ENCODE assay signal across 2 cellular contexts in genomic region chr2:15363142-15363541, GRCh38.
TF ChIP-seq lines count a peak whose summit lies in the region.

No MANE protein-coding gene starts in this region.

TF ChIP-seq in IMR-90, 13 proteins besides CTCF, POLR2A, EP300 and RAD21:
- no peak for TF ChIP-seq FOS (IDR thresholded peaks at IDR 0.05; ENCODE audit: low read depth, low read length)
- no peak for TF ChIP-seq CEBPB (IDR thresholded peaks at IDR 0.05; ENCODE audit: low read depth, low read length)
- TF ChIP-seq CHD1 (IDR thresholded peaks at IDR 0.05; ENCODE audit: low read depth, low read length), result no peak
- TF ChIP-seq BHLHE40 (IDR thresholded peaks at IDR 0.05; ENCODE audit: low read depth, low read length), result no peak
- TF ChIP-seq RFX5 (IDR thresholded peaks at IDR 0.05; ENCODE audit: low read depth, low read length), result no peak

TF ChIP-seq in HepG2, 621 proteins besides CTCF, POLR2A, EP300 and RAD21:
- no peak for TF ChIP-seq HOXA5 (CRISPR knock-in tag; IDR thresholded peaks at IDR 0.05)
- TF ChIP-seq CREM (IDR thresholded peaks at IDR 0.05), result no peak
- no peak for TF ChIP-seq CREM (CRISPR knock-in tag; IDR thresholded peaks at IDR 0.05)
- TF ChIP-seq TARDBP (CRISPR knock-in tag; IDR thresholded peaks at IDR 0.05), result no peak
- TF ChIP-seq CHD4 (IDR thresholded peaks at IDR 0.05; ENCODE audit: borderline replicate concordance, low read length), result no peak
- TF ChIP-seq REL (CRISPR knock-in tag; conservative IDR thresholded peaks at IDR 0.05), result no peak
- no peak for TF ChIP-seq ZBTB38 (CRISPR knock-in tag; IDR thresholded peaks at IDR 0.05)
- TF ChIP-seq MED8 (CRISPR knock-in tag; IDR thresholded peaks at IDR 0.05; ENCODE audit: insufficient replicate concordance), result no peak
- no peak for TF ChIP-seq NRL (CRISPR knock-in tag; IDR thresholded peaks at IDR 0.05; ENCODE audit: borderline replicate concordance)
- TF ChIP-seq NFYC (CRISPR knock-in tag; IDR thresholded peaks at IDR 0.05), result no peak
- TF ChIP-seq ZNF639 (CRISPR knock-in tag; conservative IDR thresholded peaks at IDR 0.05), result no peak
- TF ChIP-seq ZNF570 (CRISPR knock-in tag; IDR thresholded peaks at IDR 0.05; ENCODE audit: borderline replicate concordance), result no peak
- no peak for TF ChIP-seq ZKSCAN8 (CRISPR knock-in tag; IDR thresholded peaks at IDR 0.05; ENCODE audit: borderline replicate concordance)
- no peak for TF ChIP-seq NFE2L1 (CRISPR knock-in tag; IDR thresholded peaks at IDR 0.05; ENCODE audit: borderline replicate concordance)
- no peak for TF ChIP-seq CBX1 (IDR thresholded peaks at IDR 0.05; ENCODE audit: low read depth)
- no peak for TF ChIP-seq ZNF891 (CRISPR knock-in tag; IDR thresholded peaks at IDR 0.05)
- TF ChIP-seq PAWR (CRISPR knock-in tag; IDR thresholded peaks at IDR 0.05; ENCODE audit: borderline replicate concordance), result no peak
- no peak for TF ChIP-seq ZBTB33 (CRISPR knock-in tag; IDR thresholded peaks at IDR 0.05)
- no peak for TF ChIP-seq YY1 (IDR thresholded peaks at IDR 0.05; ENCODE audit: insufficient read depth, insufficient replicate concordance, low read depth, low read length)
- no peak for TF ChIP-seq ZNF577 (CRISPR knock-in tag; IDR thresholded peaks at IDR 0.05; ENCODE audit: borderline replicate concordance, low read depth)
- TF ChIP-seq ZNF205 (CRISPR knock-in tag; IDR thresholded peaks at IDR 0.05), result no peak
